In genomic region chr4:338759-339097, GRCh38 we compare ENCODE assay signal across 8 cellular contexts. TPM values are rescaled to one million over a fixed set of nuclear protein-coding genes. Genes with fewer than 3 reads are reported as not detected.
DNase-seq lines count a peak whose midpoint lies in the region; ATAC-seq, FAIRE-seq and TF ChIP-seq lines count a peak whose summit lies in the region.

No MANE protein-coding gene starts in this region.

- peaks cover 54% of the 10 kb centered on the region for H3K79me2 ChIP-seq in SK-N-SH (ENCODE audit: insufficient read depth)
- peaks cover 43% of the 10 kb centered on the region for H3K79me2 ChIP-seq in keratinocyte (ENCODE audit: control insufficient read depth, insufficient read depth, low read length)

- H3K4me3 ChIP-seq in SK-N-SH (ENCODE audit: low read depth in 2 of 2, low read length in 1 of 2) (peak overlapping the region; percentile 91 to 92), adipocyte (ENCODE audit: low read length) (peak overlapping the region; percentile 98), keratinocyte (ENCODE audit: control insufficient read depth in 2 of 3, extremely low read depth in 1 of 3, insufficient read depth in 2 of 3, low read depth in 1 of 3, low read length in 3 of 3) (peak overlapping the region; percentile 84 to 93 (median 88)), suprapubic skin (peak overlapping the region; percentile 87)

- no peaks in the 10 kb centered on the region for H4K20me1 ChIP-seq in SK-N-SH (ENCODE audit: insufficient read depth)
- no peaks in the 10 kb centered on the region for H4K20me1 ChIP-seq in keratinocyte (ENCODE audit: control insufficient read depth, extremely low read depth, insufficient read depth, low read length)

- no peak for DNase-seq in SK-N-SH
- no peak for DNase-seq in adipocyte (ENCODE audit: low read depth)
- no peak for DNase-seq in keratinocyte (ENCODE audit: low read depth, low spot score)
- DNase-seq in suprapubic skin (ENCODE audit: low spot score in 2 of 2) = peak in 1 of 2 donors; percentile 64
- no peak for DNase-seq in NCI-H1436 (lab: John Stamatoyannopoulos, UW)
- no peak for DNase-seq in hepatic stellate cell (ENCODE audit: low spot score)

- peak; percentile 49 for FAIRE-seq in keratinocyte (lab: Jason Lieb, UNC)

- peaks cover 0 to 19% of the 10 kb centered on the region in 2 experiments; a peak in 1 of 4 replicates for H3K4me1 ChIP-seq in SK-N-SH (ENCODE audit: control insufficient read depth in 1 of 2, insufficient read depth in 2 of 2, low read depth in 1 of 2, low read length in 1 of 2)
- H3K4me1 ChIP-seq in adipocyte (ENCODE audit: control insufficient read depth, insufficient read depth, low read length) = peaks cover 16% of the 10 kb centered on the region
- H3K4me1 ChIP-seq in keratinocyte (ENCODE audit: control insufficient read depth, extremely low read depth, insufficient read depth, low read length) = peaks cover 9% of the 10 kb centered on the region
- H3K4me1 ChIP-seq in suprapubic skin = peaks cover 23% of the 10 kb centered on the region

- dilution Hi-C loops in keratinocyte (cut with MboI; ENCODE audit: extremely low pct_ligation_motif_present, low sequenced_read_pairs) = no loop called here

- H3K9me2 ChIP-seq in SK-N-SH = no peaks in the 10 kb centered on the region

- TF ChIP-seq EP300 in SK-N-SH (IDR thresholded peaks at IDR 0.05; ENCODE audit: borderline replicate concordance in 1 of 2, low read depth in 1 of 2, low read length in 1 of 2) = no peak
- TF ChIP-seq EP300 in suprapubic skin (IDR thresholded peaks at IDR 0.05) = no peak

- WGBS in SK-N-SH (ENCODE audit: low lambda C conversion rate) = 61% methylated on average over 2 of the region's 13 CpGs
- 37% methylated on average over 13 of the region's 13 CpGs for whole genome bisulfite sequencing in suprapubic skin

- TF ChIP-seq CTCF in SK-N-SH (IDR thresholded peaks at IDR 0.05) (no peak), keratinocyte (optimal IDR thresholded peaks at IDR 0.05 in 1 of 3, IDR thresholded peaks at IDR 0.05 in 1 of 3, conservative IDR thresholded peaks at IDR 0.05 in 1 of 3; ENCODE audit: extremely low read depth in 1 of 3, insufficient read depth in 2 of 3, low read length in 3 of 3) (no peak), suprapubic skin (IDR thresholded peaks at IDR 0.05) (no peak)

- H3F3A ChIP-seq in SK-N-SH (replicated peaks; ENCODE audit: insufficient read depth) = no peaks in the 10 kb centered on the region

- H3K9me3 ChIP-seq in SK-N-SH (no peaks in the 10 kb centered on the region; the same call in 1 of the 2 replicates), adipocyte (ENCODE audit: control insufficient read depth, low read length) (peaks cover 22% of the 10 kb centered on the region), keratinocyte (ENCODE audit: control insufficient read depth, low read depth, low read length) (peaks cover 5% of the 10 kb centered on the region), suprapubic skin (no peaks in the 10 kb centered on the region)

- no peak for ATAC-seq in SK-N-SH treated with all-trans-retinoic acid at 6 μM for 48 hours
- ATAC-seq in GM18505 (IDR thresholded peaks at IDR 0.05; ENCODE audit: unreplicated experiment) = no peak

- CTCF ChIA-PET in SK-N-SH (lab: Yijun Ruan, JAX) = no interaction called here

- H3K27ac ChIP-seq in SK-N-SH (ENCODE audit: low read depth in 2 of 2, low read length in 1 of 2) (no peak overlapping the region), keratinocyte (ENCODE audit: control insufficient read depth, insufficient read depth, low read length) (no peak overlapping the region), suprapubic skin (no peak overlapping the region)

- no peaks in the 10 kb centered on the region for H3K9me1 ChIP-seq in keratinocyte (ENCODE audit: control insufficient read depth, extremely low read depth, insufficient read depth, low read length)

- H3K9ac ChIP-seq in SK-N-SH (peak overlapping the region; percentile 81; the same call in 1 of the 2 replicates), adipocyte (ENCODE audit: low read length) (peak overlapping the region; percentile 94), keratinocyte (ENCODE audit: control insufficient read depth, extremely low read depth, insufficient read depth, low read length) (peak overlapping the region; percentile 84)

- no peak overlapping the region for H2AFZ ChIP-seq in SK-N-SH (ENCODE audit: low read depth)
- no peak overlapping the region for H2AFZ ChIP-seq in keratinocyte (ENCODE audit: control insufficient read depth, low read length)

- H3K4me2 ChIP-seq in SK-N-SH = peak overlapping the region; percentile 92
- H3K4me2 ChIP-seq in keratinocyte (ENCODE audit: control insufficient read depth, extremely low read depth, insufficient read depth, low read depth, low read length) = peak overlapping the region; percentile 89

- TF ChIP-seq RAD21 in SK-N-SH (IDR thresholded peaks at IDR 0.05; ENCODE audit: low read length) = no peak

- H3K36me3 ChIP-seq in SK-N-SH (replicated peaks in 1 of 2; ENCODE audit: control insufficient read depth in 1 of 2, insufficient read depth in 2 of 2, low read length in 1 of 2) (peaks cover 9 to 36% of the 10 kb centered on the region in 2 experiments), adipocyte (ENCODE audit: control insufficient read depth, insufficient read depth, low read length, severe bottlenecking) (peaks cover 16% of the 10 kb centered on the region), keratinocyte (ENCODE audit: control insufficient read depth in 2 of 2, extremely low read depth in 1 of 2, insufficient read depth in 2 of 2, low read length in 2 of 2) (peaks cover 0 to 4% of the 10 kb centered on the region in 2 experiments), suprapubic skin (peaks cover 5% of the 10 kb centered on the region)

- POLR2A ChIA-PET in SK-N-SH (lab: Yijun Ruan, JAX) = interaction anchor here (1.1 kb wide), 1 partner anchor 135 kb away, joined by 5 read pairs; no protein-coding TSS in a partner anchor

- TF ChIP-seq POLR2A in suprapubic skin (IDR thresholded peaks at IDR 0.05) = no peak
- no peak for TF ChIP-seq POLR2A in GM18505 (IDR thresholded peaks at IDR 0.05; ENCODE audit: borderline replicate concordance, extremely low read depth, insufficient read depth, insufficient read length)

- H3K27me3 ChIP-seq in SK-N-SH (ENCODE audit: insufficient read depth) (no peaks in the 10 kb centered on the region), adipocyte (replicated peaks; ENCODE audit: control insufficient read depth, insufficient read depth, low read length) (no peaks in the 10 kb centered on the region), keratinocyte (ENCODE audit: control insufficient read depth, extremely low read depth, insufficient read depth, low read length) (no peaks in the 10 kb centered on the region), suprapubic skin (no peaks in the 10 kb centered on the region)

TF ChIP-seq in SK-N-SH, 30 proteins besides CTCF, POLR2A, EP300 and RAD21 (continues in another document):
- TF ChIP-seq MEF2A (IDR thresholded peaks at IDR 0.05; ENCODE audit: borderline replicate concordance, low read depth) (no peak), SIN3A (IDR thresholded peaks at IDR 0.05; ENCODE audit: borderline replicate concordance, low read depth, low read length) (no peak), NRF1 (IDR thresholded peaks at IDR 0.05; ENCODE audit: low read depth, low read length) (no peak), FOSL2 (IDR thresholded peaks at IDR 0.05; ENCODE audit: borderline replicate concordance, low read depth) (no peak), FOXM1 (IDR thresholded peaks at IDR 0.05; ENCODE audit: low read depth) (no peak), POLR2AphosphoS5 (IDR thresholded peaks at IDR 0.05; ENCODE audit: low read depth, low read length) (no peak)

TF ChIP-seq in SK-N-SH treated with all-trans-retinoic acid at 6 μM for 48 hours, 23 proteins besides CTCF, POLR2A, EP300 and RAD21:
- TF ChIP-seq OSR1 (CRISPR knock-in tag; IDR thresholded peaks at IDR 0.05) = no peak
TF ChIP-seq in SK-N-SH treated with all-trans-retinoic acid at 6 μM for 48 hours: peak in this region for 0.

RNA-seq across cellular contexts. Expression of gene ZNF141, which starts 1.1 kb away (rescaled TPM):
- polyA plus RNA-seq in SK-N-SH (2012; rRNA removed) (1.6 and 2.4 TPM in 2 replicates), keratinocyte (2.0 to 3.7 TPM (median 3.3 TPM) in 3 replicates)
- polyA plus RNA-seq in SK-N-SH (2012; cell fraction: cytosol; rRNA removed) = 1.3 and 1.6 TPM in 2 replicates
- polyA plus RNA-seq in SK-N-SH (2012; cell fraction: nucleus; rRNA removed) = 5.2 and 13.6 TPM in 2 replicates
- polyA plus RNA-seq in keratinocyte (2011; ENCODE audit: low read depth) = 4.0 TPM
- polyA plus RNA-seq in keratinocyte (2011; cell fraction: cytosol; rRNA removed) = 0.43 and 1.0 TPM in 2 replicates
- 9.2 and 9.6 TPM in 2 replicates for polyA plus RNA-seq in keratinocyte (2011; cell fraction: nucleus; rRNA removed)
- 1.8 and 3.1 TPM in 2 replicates for polyA plus RNA-seq in keratinocyte (2012; ENCODE audit: low replicate concordance)
- 0.33 to 10.0 TPM (median 4.2 TPM) in 3 replicates for polyA minus RNA-seq in keratinocyte
- 1.9 TPM for polyA minus RNA-seq in keratinocyte (2011; cell fraction: cytosol; rRNA and poly(A)+ RNA removed)
- polyA minus RNA-seq in keratinocyte (2011; cell fraction: nucleus; rRNA and poly(A)+ RNA removed) = 7.3 and 18.0 TPM in 2 replicates
- total RNA-seq in suprapubic skin = 10 to 100 TPM in 2 of 4 donors, 1 to 10 TPM in 2; 5.6 to 40.6 (median 12.0) TPM

RNA-seq across cellular contexts. Expression of gene ZNF732, which starts 33.5 kb away (rescaled TPM):
- polyA plus RNA-seq in SK-N-SH (2012; rRNA removed) (0.05 TPM in 2 replicates), keratinocyte (0.40 to 1.2 TPM (median 0.51 TPM) in 3 replicates)
- 0.07 and 0.08 TPM in 2 replicates for polyA plus RNA-seq in SK-N-SH (2012; cell fraction: cytosol; rRNA removed)
- polyA plus RNA-seq in SK-N-SH (2012; cell fraction: nucleus; rRNA removed) = 0.13 and 0.15 TPM in 2 replicates
- polyA plus RNA-seq in keratinocyte (2011; ENCODE audit: low read depth) = not detected
- 0.16 and 0.28 TPM in 2 replicates for polyA plus RNA-seq in keratinocyte (2011; cell fraction: cytosol; rRNA removed)
- polyA plus RNA-seq in keratinocyte (2011; cell fraction: nucleus; rRNA removed) = 1.2 TPM in 2 replicates
- 0.48 and 0.74 TPM in 2 replicates for polyA plus RNA-seq in keratinocyte (2012; ENCODE audit: low replicate concordance)
- polyA minus RNA-seq in keratinocyte = 0.30 to 2.2 TPM in 2 of 3 replicates, not detected in the other
- 0.96 TPM for polyA minus RNA-seq in keratinocyte (2011; cell fraction: cytosol; rRNA and poly(A)+ RNA removed)
- 0.53 and 2.7 TPM in 2 replicates for polyA minus RNA-seq in keratinocyte (2011; cell fraction: nucleus; rRNA and poly(A)+ RNA removed)
- 1 to 10 TPM; 1.0 to 2.3 (median 1.7) TPM for total RNA-seq in suprapubic skin
